In genomic region chr10:72276421-72277339, GRCh38 we compare ENCODE assay signal across 1 cellular context.
TF ChIP-seq lines count a peak whose summit lies in the region.

No MANE protein-coding gene starts in this region.

TF ChIP-seq in HepG2, 621 proteins besides CTCF, POLR2A, EP300 and RAD21 (continued from another document and continues in another):
- no peak for TF ChIP-seq ZNF407 (CRISPR knock-in tag; IDR thresholded peaks at IDR 0.05; ENCODE audit: not compliant biosample characterization)
- TF ChIP-seq SMYD3 (CRISPR knock-in tag; IDR thresholded peaks at IDR 0.05): no peak
- TF ChIP-seq MAFK (conservative IDR thresholded peaks at IDR 0.05 in 1 of 2, IDR thresholded peaks at IDR 0.05 in 1 of 2; ENCODE audit: low read length in 2 of 2): no peak
- TF ChIP-seq HBP1 (CRISPR knock-in tag; IDR thresholded peaks at IDR 0.05; ENCODE audit: low read depth): 0 out of 2 replicates have a peak, but pooled peaks have one; percentile 33
- no peak for TF ChIP-seq U2AF1 (optimal IDR thresholded peaks at IDR 0.05; ENCODE audit: low read depth, low read length)
- no peak for TF ChIP-seq HDAC6 (IDR thresholded peaks at IDR 0.05; ENCODE audit: low read depth, low read length)
- TF ChIP-seq SYNCRIP (IDR thresholded peaks at IDR 0.05; ENCODE audit: insufficient read depth, low read depth, low read length): no peak
- peak; percentile 72; the same call in 1 of the 2 replicates for TF ChIP-seq ZGPAT (CRISPR knock-in tag; IDR thresholded peaks at IDR 0.05)
- TF ChIP-seq NFKBIZ (CRISPR knock-in tag; IDR thresholded peaks at IDR 0.05): no peak
- peak in 1 of 2 experiments; percentile 38; a peak in 1 of 4 replicates for TF ChIP-seq KLF16 (CRISPR knock-in tag; IDR thresholded peaks at IDR 0.05)
- TF ChIP-seq ZSCAN22 (CRISPR knock-in tag; IDR thresholded peaks at IDR 0.05): no peak
- no peak for TF ChIP-seq SNAI1 (CRISPR knock-in tag; IDR thresholded peaks at IDR 0.05; ENCODE audit: borderline replicate concordance)
- peak; percentile 74; the same call in 1 of the 2 replicates for TF ChIP-seq ZBTB34 (CRISPR knock-in tag; IDR thresholded peaks at IDR 0.05)
- no peak for TF ChIP-seq CCAR2 (optimal IDR thresholded peaks at IDR 0.05; ENCODE audit: low read depth, low read length)
- TF ChIP-seq ZNF670 (CRISPR knock-in tag; IDR thresholded peaks at IDR 0.05; ENCODE audit: borderline replicate concordance): no peak; the same call in 1 of the 2 replicates
- no peak for TF ChIP-seq ZBTB20 (CRISPR knock-in tag; IDR thresholded peaks at IDR 0.05; ENCODE audit: borderline replicate concordance, low read depth)
- TF ChIP-seq ZEB1 (IDR thresholded peaks at IDR 0.05; ENCODE audit: insufficient replicate concordance, low read depth): no peak
- TF ChIP-seq DR1 (CRISPR knock-in tag; IDR thresholded peaks at IDR 0.05): no peak
- TF ChIP-seq TBP (CRISPR knock-in tag; IDR thresholded peaks at IDR 0.05): no peak
- TF ChIP-seq MTA3 (CRISPR knock-in tag; IDR thresholded peaks at IDR 0.05): no peak
- TF ChIP-seq ZNF839 (CRISPR knock-in tag; IDR thresholded peaks at IDR 0.05; ENCODE audit: borderline replicate concordance): no peak
- no peak for TF ChIP-seq FOXM1 (CRISPR knock-in tag; IDR thresholded peaks at IDR 0.05)
- peak; percentile 60 for TF ChIP-seq ELF1 (CRISPR knock-in tag; IDR thresholded peaks at IDR 0.05)
- TF ChIP-seq E2F1 (CRISPR knock-in tag; IDR thresholded peaks at IDR 0.05): no peak
- TF ChIP-seq KLF6 (CRISPR knock-in tag; IDR thresholded peaks at IDR 0.05): peak; percentile 31; the same call in 1 of the 2 replicates
- TF ChIP-seq FOSL1 (CRISPR knock-in tag; IDR thresholded peaks at IDR 0.05; ENCODE audit: borderline replicate concordance): no peak
- TF ChIP-seq CSRNP1 (CRISPR knock-in tag; IDR thresholded peaks at IDR 0.05): peak; percentile 54; the same call in 1 of the 2 replicates
- no peak for TF ChIP-seq SNAPC2 (CRISPR knock-in tag; IDR thresholded peaks at IDR 0.05)
- peak; percentile 71; the same call in 1 of the 2 replicates for TF ChIP-seq PATZ1 (CRISPR knock-in tag; IDR thresholded peaks at IDR 0.05)
- peak; percentile 50; the same call in 1 of the 2 replicates for TF ChIP-seq DMAP1 (CRISPR knock-in tag; IDR thresholded peaks at IDR 0.05)
- 0 out of 4 replicates have a peak, but pooled peaks of 1 of the 2 experiments have one; percentile 13 for TF ChIP-seq NR2F1 (CRISPR knock-in tag; IDR thresholded peaks at IDR 0.05)
- no peak for TF ChIP-seq EZH2 (conservative IDR thresholded peaks at IDR 0.05; ENCODE audit: low read depth, low read length)
- TF ChIP-seq CBX5 (CRISPR knock-in tag; IDR thresholded peaks at IDR 0.05; ENCODE audit: borderline replicate concordance): 0 out of 2 replicates have a peak, but pooled peaks have one; percentile 19
- 0 out of 2 replicates have a peak, but pooled peaks have one; percentile 39 for TF ChIP-seq ZBTB42 (CRISPR knock-in tag; IDR thresholded peaks at IDR 0.05)
- TF ChIP-seq PAX8 (CRISPR knock-in tag; IDR thresholded peaks at IDR 0.05; ENCODE audit: borderline replicate concordance): no peak
- TF ChIP-seq ERF (CRISPR knock-in tag; IDR thresholded peaks at IDR 0.05): peak; percentile 85; the same call in 1 of the 2 replicates
- no peak for TF ChIP-seq MXD3 (CRISPR knock-in tag; IDR thresholded peaks at IDR 0.05)
- TF ChIP-seq ZMAT5 (CRISPR knock-in tag; IDR thresholded peaks at IDR 0.05; ENCODE audit: borderline replicate concordance, low read depth): no peak
- TF ChIP-seq ZNF160 (CRISPR knock-in tag; IDR thresholded peaks at IDR 0.05): no peak
